In genomic region chr11:127383026-127383425, GRCh38 we compare ENCODE assay signal across 16 cellular contexts.
A peak's percentile ranks its signal among the peaks of the same experiment; 100 is the strongest.
DNase-seq lines count a peak whose midpoint lies in the region; ATAC-seq and TF ChIP-seq lines count a peak whose summit lies in the region.
"Had no signal": no experiment of that assay in that cellular context is flagged by ENCODE, and none has a peak within 500 bp of the region (broad histone marks: within the 10 kb centered on the region; RNA-seq: fewer than 3 reads in every experiment).

No MANE protein-coding gene starts in this region.

- H3K4me2 ChIP-seq in GM23338 = no peak overlapping the region
- H3K4me2 ChIP-seq: BLaER1 had no signal

- H3K27ac ChIP-seq in GM23338 (ENCODE audit: low read depth) = no peak overlapping the region
- no peak overlapping the region for H3K27ac ChIP-seq in esophagus muscularis mucosa (replicated peaks in 1 of 4)
- H3K27ac ChIP-seq: BLaER1, C4-2B had no signal

- H3K79me2 ChIP-seq in GM23338 (replicated peaks; ENCODE audit: insufficient read depth) = no peaks in the 10 kb centered on the region

- H4K20me1 ChIP-seq in GM23338 (replicated peaks; ENCODE audit: insufficient read depth) = no peaks in the 10 kb centered on the region
- H4K20me1 ChIP-seq: BLaER1 had no signal

- H3K36me3 Mint-ChIP-seq in GM23338 (ENCODE audit: low read depth) = no peaks in the 10 kb centered on the region
- H3K36me3 Mint-ChIP-seq: CD4-positive, CD25-positive, alpha-beta regulatory T cell; CD8-positive, alpha-beta T cell had no signal

- no peaks in the 10 kb centered on the region; the same call in 1 of the 2 replicates for H3K9me2 ChIP-seq in GM23338 (ENCODE audit: insufficient read depth)

- H3K4me3 ChIP-seq in GM23338 = no peak overlapping the region
- no peak overlapping the region for H3K4me3 ChIP-seq in astrocyte of the cerebellum (ENCODE audit: low read depth, low read length)
- H3K4me3 ChIP-seq in esophagus muscularis mucosa = no peak overlapping the region
- H3K4me3 ChIP-seq: BLaER1 had no signal

- H3K4me1 Mint-ChIP-seq in GM23338 = no peaks in the 10 kb centered on the region
- H3K4me1 Mint-ChIP-seq: B cell; CD4-positive, CD25-positive, alpha-beta regulatory T cell had no signal

- H3K9me3 Mint-ChIP-seq in GM23338 = no peaks in the 10 kb centered on the region
- H3K9me3 Mint-ChIP-seq: CD8-positive, alpha-beta T cell had no signal

- H3K27me3 ChIP-seq in GM23338 (ENCODE audit: insufficient read depth) (no peaks in the 10 kb centered on the region), esophagus muscularis mucosa (no peaks in the 10 kb centered on the region)
- H3K27me3 ChIP-seq: BLaER1 had no signal

- no peaks in the 10 kb centered on the region for H3K9me3 ChIP-seq in esophagus muscularis mucosa
- H3K9me3 ChIP-seq: BLaER1, Caco-2 had no signal

- DNase-seq in GM23338 (ENCODE audit: low spot score) = no peak
- DNase-seq in astrocyte of the cerebellum (ENCODE audit: low read depth) = peak; percentile 8
- peak; percentile 2 for DNase-seq in fibroblast of peridontal ligament (ENCODE audit: extremely low read depth)
- no peak for DNase-seq in esophagus muscularis mucosa (ENCODE audit: extremely low spot score)
- no peak for DNase-seq in NCI-H2107 treated with DMSO at 0.1 percent for 48 hours (lab: John Stamatoyannopoulos, UW; ENCODE audit: unreplicated experiment)
- DNase-seq: Caco-2; CD4-positive, CD25-positive, alpha-beta regulatory T cell; CD8-positive, alpha-beta T cell; DMS153; DND-41; H7; HCEC 1CT had no signal

- H2AFZ ChIP-seq in GM23338 = 0 out of 2 replicates have a peak overlapping the region, but pooled peaks have one; percentile 56

- no peak for TF ChIP-seq EP300 in esophagus muscularis mucosa (IDR thresholded peaks at IDR 0.05)

- no peak for TF ChIP-seq CTCF in GM23338 (conservative IDR thresholded peaks at IDR 0.05; ENCODE audit: low read depth in 2 of 2)
- TF ChIP-seq CTCF in astrocyte of the cerebellum (IDR thresholded peaks at IDR 0.05; ENCODE audit: low read depth, low read length, missing control alignments) = no peak
- TF ChIP-seq CTCF in esophagus muscularis mucosa (IDR thresholded peaks at IDR 0.05) = no peak

- H3F3A ChIP-seq in GM23338 (replicated peaks; ENCODE audit: low read depth) = no peaks in the 10 kb centered on the region

- no peaks in the 10 kb centered on the region for H3K27me3 Mint-ChIP-seq in GM23338 (ENCODE audit: insufficient read depth, low read depth, poor library complexity)
- H3K27me3 Mint-ChIP-seq: B cell; CD4-positive, CD25-positive, alpha-beta regulatory T cell had no signal

- no peaks in the 10 kb centered on the region for H3K36me3 ChIP-seq in GM23338 (ENCODE audit: insufficient read depth)
- no peaks in the 10 kb centered on the region for H3K36me3 ChIP-seq in esophagus muscularis mucosa
- H3K36me3 ChIP-seq: BLaER1 had no signal

- no peak overlapping the region for H3K4me3 Mint-ChIP-seq in GM23338
- H3K4me3 Mint-ChIP-seq: B cell; CD4-positive, CD25-positive, alpha-beta regulatory T cell; CD8-positive, alpha-beta T cell had no signal

- H3K4me1 ChIP-seq in GM23338 (ENCODE audit: insufficient read depth) (no peaks in the 10 kb centered on the region), esophagus muscularis mucosa (no peaks in the 10 kb centered on the region)
- H3K4me1 ChIP-seq: BLaER1, Caco-2 had no signal

- intact Hi-C loops in esophagus muscularis mucosa (cut with DNase I) = no loop called here

- WGBS in esophagus muscularis mucosa = 45% methylated on average over 3 of the region's 3 CpGs

- no peak for TF ChIP-seq POLR2A in esophagus muscularis mucosa (IDR thresholded peaks at IDR 0.05; ENCODE audit: low read depth)

- H3K27ac Mint-ChIP-seq in GM23338 = no peak overlapping the region
- H3K27ac Mint-ChIP-seq: B cell; CD4-positive, CD25-positive, alpha-beta regulatory T cell; CD8-positive, alpha-beta T cell had no signal

- in situ Hi-C loops in astrocyte of the cerebellum (cut with HindIII; ENCODE audit: low sequenced_read_pairs) = no loop called here

- ATAC-seq in GM23338 = no peak
- no peak for ATAC-seq in HG02973 (IDR thresholded peaks at IDR 0.05; ENCODE audit: unreplicated experiment)
- ATAC-seq: CD8-positive, alpha-beta T cell had no signal

TF ChIP-seq in GM23338, 12 proteins besides CTCF, POLR2A, EP300 and RAD21:
- TF ChIP-seq STAT1 (IDR thresholded peaks at IDR 0.05; ENCODE audit: unreplicated experiment) (no peak), ZNF114 (CRISPR knock-in tag; IDR thresholded peaks at IDR 0.05) (no peak), JUNB (IDR thresholded peaks at IDR 0.05; ENCODE audit: unreplicated experiment) (no peak), POLR2AphosphoS5 (IDR thresholded peaks at IDR 0.05; ENCODE audit: low read depth) (no peak)

Comparison
In these comparisons a context has a peak if more than half of its experiments do, and no peak if none do; other contexts are left out.
1. DNase-seq: peak in astrocyte of the cerebellum (single experiment) and fibroblast of peridontal ligament (single experiment); none in GM23338 (single experiment), esophagus muscularis mucosa (single experiment) and NCI-H2107 treated with DMSO at 0.1 percent for 48 hours (single experiment).